In the genomic region with DNA sequence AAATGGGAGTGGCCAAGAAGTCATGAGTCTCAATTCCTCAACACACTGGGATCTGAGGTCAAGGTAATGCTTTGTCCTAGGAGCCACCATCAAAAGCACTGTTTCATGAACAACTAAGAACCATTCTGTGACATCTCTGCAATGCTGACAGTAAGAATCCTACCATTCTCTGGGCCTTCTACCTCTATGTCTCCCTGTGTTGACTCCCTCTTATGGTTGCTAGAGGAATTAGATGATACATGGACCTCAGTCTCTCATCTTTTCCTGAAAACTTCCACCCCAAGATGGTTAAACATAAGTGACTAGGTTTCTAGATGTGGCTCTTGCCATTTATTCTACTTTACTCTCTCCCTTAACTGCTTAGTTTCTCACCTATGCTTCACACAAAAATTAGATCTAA, we compare ENCODE assay signal across 11 cellular contexts. TPM values are rescaled to one million over a fixed set of nuclear protein-coding genes. Genes with fewer than 3 reads are reported as not detected.
DNase-seq lines count a peak whose midpoint lies in the region; ATAC-seq and TF ChIP-seq lines count a peak whose summit lies in the region.
"Had no signal": no experiment of that assay in that cellular context is flagged by ENCODE, and none has a peak within 500 bp of the region (broad histone marks: within the 10 kb centered on the region; RNA-seq: fewer than 3 reads in every experiment).

No MANE protein-coding gene starts in this region.

- H3K36me3 Mint-ChIP-seq in T-helper 1 cell treated with Interleukin-12 subunit alpha and Interleukin-12 subunit beta and Interleukin-4 antibody, amounts not matched to agents 30 μg/mL and 1 μg/mL, for 36 hours (ENCODE audit: low read depth) = peaks cover 42% of the 10 kb centered on the region

- TF ChIP-seq CTCF in VCaP (conservative IDR thresholded peaks at IDR 0.05) (peak; percentile 24; the same call in 1 of the 2 replicates), kidney epithelial cell (IDR thresholded peaks at IDR 0.05; ENCODE audit: insufficient read depth, low read length, poor library complexity, severe bottlenecking) (peak; percentile 10)

- no peak overlapping the region for H3K27ac ChIP-seq in VCaP
- H3K27ac ChIP-seq: coronary artery, SJCRH30 had no signal

- no peak overlapping the region for H3K4me3 Mint-ChIP-seq in T-helper 1 cell treated with Interleukin-12 subunit alpha and Interleukin-12 subunit beta and Interleukin-4 antibody, amounts not matched to agents 30 μg/mL and 1 μg/mL, for 36 hours

- DNase-seq in T-helper 1 cell (no peak), H7 (peak; percentile 56), kidney epithelial cell (ENCODE audit: low read depth) (no peak), RPMI8226 (no peak)
- DNase-seq: NCI-H2081 treated with DMSO at 0.1 percent for 48 hours, SJCRH30 had no signal

- H3K27ac Mint-ChIP-seq in T-helper 1 cell treated with Interleukin-12 subunit alpha and Interleukin-12 subunit beta and Interleukin-4 antibody, amounts not matched to agents 30 μg/mL and 1 μg/mL, for 36 hours = peak overlapping the region; percentile 63

- H3K4me3 ChIP-seq in H7 (ENCODE audit: insufficient read depth, low read depth, low read length) (no peak overlapping the region), kidney epithelial cell (ENCODE audit: low read depth, low read length) (no peak overlapping the region)
- H3K4me3 ChIP-seq: coronary artery, SJCRH30 had no signal

- no peaks in the 10 kb centered on the region for H3K27me3 ChIP-seq in H7 (ENCODE audit: control insufficient read depth, insufficient read depth, low read length)
- H3K27me3 ChIP-seq in kidney epithelial cell (ENCODE audit: control insufficient read depth, insufficient read depth, low read length) = no peaks in the 10 kb centered on the region
- H3K27me3 ChIP-seq: SJCRH30 had no signal

- ATAC-seq in GM18519 (IDR thresholded peaks at IDR 0.05; ENCODE audit: low FRiP score, unreplicated experiment) (no peak), GM21737 (IDR thresholded peaks at IDR 0.05; ENCODE audit: unreplicated experiment) (no peak)

- peaks cover 28% of the 10 kb centered on the region for H3K4me1 Mint-ChIP-seq in T-helper 1 cell treated with Interleukin-12 subunit alpha and Interleukin-12 subunit beta and Interleukin-4 antibody, amounts not matched to agents 30 μg/mL and 1 μg/mL, for 36 hours (ENCODE audit: low read depth)

- no peaks in the 10 kb centered on the region for H3K9me3 Mint-ChIP-seq in T-helper 1 cell treated with Interleukin-12 subunit alpha and Interleukin-12 subunit beta and Interleukin-4 antibody, amounts not matched to agents 30 μg/mL and 1 μg/mL, for 36 hours

- H3K27me3 Mint-ChIP-seq in T-helper 1 cell treated with Interleukin-12 subunit alpha and Interleukin-12 subunit beta and Interleukin-4 antibody, amounts not matched to agents 30 μg/mL and 1 μg/mL, for 36 hours (ENCODE audit: low read depth) = no peaks in the 10 kb centered on the region

- H3K36me3 ChIP-seq in H7 (replicated peaks; ENCODE audit: control insufficient read depth, insufficient read depth, low read length) (peaks cover 7% of the 10 kb centered on the region), kidney epithelial cell (ENCODE audit: control insufficient read depth, insufficient read depth, low read length) (no peaks in the 10 kb centered on the region)

RNA-seq across cellular contexts. Expression of a gene that starts 9.1 kb away (rescaled TPM):
- 8.2 and 11.7 TPM in 2 replicates for total RNA-seq in H7 (2014; rRNA removed; shearing (Covaris generic))
- 24.6 and 33.8 TPM in 2 replicates for total RNA-seq in kidney epithelial cell

RNA-seq across cellular contexts. Expression of a gene that starts 10.6 kb away (rescaled TPM):
- 52.1 and 67.4 TPM in 2 replicates for total RNA-seq in H7 (2014; rRNA removed; shearing (Covaris generic))
- 14.1 and 16.1 TPM in 2 replicates for total RNA-seq in kidney epithelial cell
